Comparison of ENCODE assay signal across 1 cellular context in genomic region chr3:32872487-32873382, GRCh38.
TF ChIP-seq lines count a peak whose summit lies in the region.

No MANE protein-coding gene starts in this region.

TF ChIP-seq in SK-N-SH, 30 proteins besides CTCF, POLR2A, EP300 and RAD21 (continued from another document):
- TF ChIP-seq USF1 (IDR thresholded peaks at IDR 0.05; ENCODE audit: borderline replicate concordance, low read depth) (no peak), YY1 (IDR thresholded peaks at IDR 0.05; ENCODE audit: low read depth) (no peak), TCF12 (IDR thresholded peaks at IDR 0.05) (peak; percentile 51)
